ENCODE assay signal across 21 cellular contexts in genomic region chr10:51606829-51607228, GRCh38.
A peak's percentile ranks its signal among the peaks of the same experiment; 100 is the strongest.
DNase-seq lines count a peak whose midpoint lies in the region; ATAC-seq, FAIRE-seq and TF ChIP-seq lines count a peak whose summit lies in the region.
"Had no signal": no experiment of that assay in that cellular context is flagged by ENCODE, and none has a peak within 500 bp of the region (broad histone marks: within the 10 kb centered on the region; RNA-seq: fewer than 3 reads in every experiment).

No MANE protein-coding gene starts in this region.

- H3K27ac Mint-ChIP-seq in GM23338 (no peak overlapping the region), neural progenitor cell (no peak overlapping the region)
- H3K27ac Mint-ChIP-seq: CD14-positive monocyte; CD4-positive, alpha-beta memory T cell; IgD-negative memory B cell had no signal

- H3F3A ChIP-seq in GM23338 (replicated peaks; ENCODE audit: low read depth): no peaks in the 10 kb centered on the region
- peaks cover 37% of the 10 kb centered on the region for H3F3A ChIP-seq in neural progenitor cell (ENCODE audit: low read depth)

- H3K9me3 ChIP-seq in GM12878 (replicated peaks; ENCODE audit: control insufficient read depth, insufficient read depth, low read length) (no peaks in the 10 kb centered on the region), neural progenitor cell (ENCODE audit: low read depth) (no peaks in the 10 kb centered on the region)
- H3K9me3 ChIP-seq: BLaER1 had no signal

- H3K79me2 ChIP-seq in GM23338 (replicated peaks; ENCODE audit: insufficient read depth) (no peaks in the 10 kb centered on the region), GM12878 (ENCODE audit: control insufficient read depth, insufficient read depth, low read length) (no peaks in the 10 kb centered on the region), neural progenitor cell (ENCODE audit: low read depth) (no peaks in the 10 kb centered on the region)

- BruUV-seq in GM12878 (replicated peaks; lab: Mats Ljungman, UMichigan): no TSS peak

- H2AFZ ChIP-seq in GM23338: no peak overlapping the region
- no peak overlapping the region for H2AFZ ChIP-seq in GM12878 (ENCODE audit: control insufficient read depth, low read depth, low read length)
- H2AFZ ChIP-seq in neural progenitor cell (replicated peaks): no peak overlapping the region

- H3K4me1 Mint-ChIP-seq in GM23338 (peaks cover 7% of the 10 kb centered on the region; the same call in 2 of the 3 replicates), neural progenitor cell (peaks cover 17% of the 10 kb centered on the region)
- H3K4me1 Mint-ChIP-seq: CD14-positive monocyte; CD4-positive, alpha-beta memory T cell; IgD-negative memory B cell had no signal

- intact Hi-C loops in GM12878 (cut with micrococcal nuclease; ENCODE audit: unreplicated experiment): no loop called here

- no peak overlapping the region for H3K4me3 Mint-ChIP-seq in GM23338
- H3K4me3 Mint-ChIP-seq in neural progenitor cell: no peak overlapping the region
- H3K4me3 Mint-ChIP-seq: CD14-positive monocyte; CD4-positive, alpha-beta memory T cell; IgD-negative memory B cell had no signal

- CTCF ChIA-PET in GM12878 (lab: Yijun Ruan, JAX): interaction anchor here (3.2 kb wide), 1 partner anchor 10 kb away, joined by 6 read pairs; no protein-coding TSS in a partner anchor

- in situ Hi-C loops in GM12878 (cut with MboI): no loop called here

- 49% methylated on average over 3 of the region's 3 CpGs for WGBS in GM12878 (ENCODE audit: insufficient coverage, insufficient replicate concordance, low lambda C conversion rate, missing lambda C conversion rate)

- H3K27ac ChIP-seq in GM23338 (ENCODE audit: low read depth) (no peak overlapping the region), GM12878 (ENCODE audit: control insufficient read depth, insufficient read depth) (no peak overlapping the region), neural progenitor cell (peak overlapping the region; percentile 43)
- H3K27ac ChIP-seq: BLaER1 had no signal

- no peak overlapping the region for H3K4me3 ChIP-seq in GM23338
- no peak overlapping the region for H3K4me3 ChIP-seq in GM12878
- H3K4me3 ChIP-seq in neural progenitor cell: no peak overlapping the region
- H3K4me3 ChIP-seq: BLaER1 had no signal

- H3K27me3 ChIP-seq in GM23338 (ENCODE audit: insufficient read depth): no peaks in the 10 kb centered on the region
- no peaks in the 10 kb centered on the region for H3K27me3 ChIP-seq in GM12878 (replicated peaks in 1 of 2; ENCODE audit: control insufficient read depth in 2 of 2, insufficient read depth in 2 of 2, low read length in 1 of 2)
- no peaks in the 10 kb centered on the region for H3K27me3 ChIP-seq in neural progenitor cell
- H3K27me3 ChIP-seq: BLaER1 had no signal

- H3K27me3 Mint-ChIP-seq in GM23338 (ENCODE audit: insufficient read depth, low read depth, poor library complexity) (no peaks in the 10 kb centered on the region), neural progenitor cell (ENCODE audit: insufficient read depth, low read depth) (peaks cover 3% of the 10 kb centered on the region)
- H3K27me3 Mint-ChIP-seq: IgD-negative memory B cell had no signal

- POLR2A ChIA-PET in GM12878 (lab: Charles Lee): no interaction called here

- no peaks in the 10 kb centered on the region for H4K20me1 ChIP-seq in GM23338 (replicated peaks; ENCODE audit: insufficient read depth)
- H4K20me1 ChIP-seq in GM12878 (ENCODE audit: control insufficient read depth, insufficient read depth): no peaks in the 10 kb centered on the region
- no peaks in the 10 kb centered on the region for H4K20me1 ChIP-seq in neural progenitor cell (ENCODE audit: low read depth)
- H4K20me1 ChIP-seq: BLaER1 had no signal

- SMC1A ChIA-PET in GM12878 (lab: Charles Lee; ENCODE audit: uncharacterized antibody, unreplicated experiment): interaction anchor here (1.6 to 1.8 kb wide), 2 partner anchors 11 to 18 kb away, joined by 3 to 7 read pairs; no protein-coding TSS in a partner anchor

- H3K9ac ChIP-seq in GM12878 (ENCODE audit: control insufficient read depth, insufficient read depth, low read length): no peak overlapping the region
- no peak overlapping the region for H3K9ac ChIP-seq in neural progenitor cell
- H3K9ac ChIP-seq: BLaER1 had no signal

- H3K36me3 ChIP-seq in GM23338 (ENCODE audit: insufficient read depth) (no peaks in the 10 kb centered on the region), GM12878 (ENCODE audit: control insufficient read depth in 2 of 2, insufficient read depth in 2 of 2, low read length in 1 of 2) (no peaks in the 10 kb centered on the region), neural progenitor cell (no peaks in the 10 kb centered on the region)
- H3K36me3 ChIP-seq: BLaER1 had no signal

- H3K4me1 ChIP-seq in GM23338 (ENCODE audit: insufficient read depth) (no peaks in the 10 kb centered on the region), GM12878 (ENCODE audit: control insufficient read depth, insufficient read depth, low read length) (no peaks in the 10 kb centered on the region), neural progenitor cell (peaks cover 39% of the 10 kb centered on the region)
- H3K4me1 ChIP-seq: BLaER1 had no signal

- TF ChIP-seq EP300 in GM12878 (IDR thresholded peaks at IDR 0.05; ENCODE audit: borderline replicate concordance in 1 of 2, control insufficient read depth in 1 of 2, low read depth in 2 of 2, low read length in 2 of 2): no peak

- no peak for TF ChIP-seq POLR2A in GM12878 (IDR thresholded peaks at IDR 0.05; ENCODE audit: low read depth, low read length)

- ATAC-seq in GM23338 (peak; percentile 79), GM12878 (peak; percentile 46; the same call in 2 of the 3 replicates), HG03460 (IDR thresholded peaks at IDR 0.05; ENCODE audit: unreplicated experiment) (no peak), HG03095 (IDR thresholded peaks at IDR 0.05; ENCODE audit: unreplicated experiment) (no peak)
- ATAC-seq: HepG2 had no signal

- TF ChIP-seq RAD21 in GM12878 (IDR thresholded peaks at IDR 0.05; ENCODE audit: insufficient read depth, low read depth, low read length): no peak

- DNase-seq in GM23338 (ENCODE audit: low spot score) (no peak), GM12878 (ENCODE audit: low read depth, low spot score) (no peak), left kidney (ENCODE audit: low read depth, low spot score) (peak; percentile 33), neural progenitor cell (ENCODE audit: low spot score) (peak; percentile 84), NCI-H446 (lab: John Stamatoyannopoulos, UW) (no peak), superior temporal gyrus (ENCODE audit: extremely low spot score) (no peak)
- DNase-seq: 8988T; CD4-positive, alpha-beta memory T cell; DMS153; DMS79; GDM1; GOT3; H7; KBM-7 had no signal

- H3K4me2 ChIP-seq in GM23338 (no peak overlapping the region), GM12878 (ENCODE audit: control insufficient read depth, insufficient read depth) (no peak overlapping the region), neural progenitor cell (peak overlapping the region; percentile 26)
- H3K4me2 ChIP-seq: BLaER1 had no signal

- H3K9me3 Mint-ChIP-seq in GM23338: no peaks in the 10 kb centered on the region
- H3K9me3 Mint-ChIP-seq in neural progenitor cell: peaks cover 3% of the 10 kb centered on the region
- H3K9me3 Mint-ChIP-seq: IgD-negative memory B cell had no signal

- H3K36me3 Mint-ChIP-seq in GM23338 (ENCODE audit: low read depth): no peaks in the 10 kb centered on the region
- no peaks in the 10 kb centered on the region for H3K36me3 Mint-ChIP-seq in neural progenitor cell
- H3K36me3 Mint-ChIP-seq: CD14-positive monocyte; CD4-positive, alpha-beta memory T cell; IgD-negative memory B cell had no signal

- RAD21 ChIA-PET in GM12878 (lab: Charles Lee; ENCODE audit: unreplicated experiment): interaction anchor here (1.3 kb wide), 1 partner anchor 11 kb away, joined by 4 read pairs; no protein-coding TSS in a partner anchor

- peaks cover 3% of the 10 kb centered on the region; the same call in 1 of the 2 replicates for H3K9me2 ChIP-seq in GM23338 (ENCODE audit: insufficient read depth)

- no peak for TF ChIP-seq CTCF in GM23338 (conservative IDR thresholded peaks at IDR 0.05; ENCODE audit: low read depth in 2 of 2)
- no peak for TF ChIP-seq CTCF in GM12878 (IDR thresholded peaks at IDR 0.05 in 2 of 3, conservative IDR thresholded peaks at IDR 0.05 in 1 of 3; ENCODE audit: control insufficient read depth in 2 of 3, extremely low read depth in 1 of 3, insufficient read depth in 1 of 3, low read depth in 3 of 3, low read length in 3 of 3)
- TF ChIP-seq CTCF in neural progenitor cell (IDR thresholded peaks at IDR 0.05): no peak

- no peak for FAIRE-seq in GM12878 (lab: Jason Lieb, UNC)
- FAIRE-seq: GM19239, HepG2 had no signal

TF ChIP-seq in GM23338, 12 proteins besides CTCF, POLR2A, EP300 and RAD21:
- TF ChIP-seq POLR2AphosphoS5 (IDR thresholded peaks at IDR 0.05; ENCODE audit: low read depth): no peak
- TF ChIP-seq JUNB (IDR thresholded peaks at IDR 0.05; ENCODE audit: unreplicated experiment): no peak
- no peak for TF ChIP-seq NANOG (IDR thresholded peaks at IDR 0.05; ENCODE audit: borderline replicate concordance)
- TF ChIP-seq CREB1 (CRISPR knock-in tag; IDR thresholded peaks at IDR 0.05; ENCODE audit: low read depth): no peak
- no peak for TF ChIP-seq ZNF331 (CRISPR knock-in tag; IDR thresholded peaks at IDR 0.05; ENCODE audit: low read depth)

TF ChIP-seq in GM12878, 131 proteins besides CTCF, POLR2A, EP300 and RAD21:
- TF ChIP-seq BMI1 (IDR thresholded peaks at IDR 0.05; ENCODE audit: borderline replicate concordance) (no peak), CHD1 (IDR thresholded peaks at IDR 0.05; ENCODE audit: low read depth, low read length) (no peak), PAX8 (IDR thresholded peaks at IDR 0.05) (no peak), NBN (IDR thresholded peaks at IDR 0.05) (no peak), SIN3A (IDR thresholded peaks at IDR 0.05; ENCODE audit: low read depth, low read length) (no peak), SUPT20H (IDR thresholded peaks at IDR 0.05; ENCODE audit: borderline replicate concordance, control insufficient read depth, low read depth, low read length) (no peak), SP1 (IDR thresholded peaks at IDR 0.05; ENCODE audit: low read depth, low read length) (no peak), CREB1 (IDR thresholded peaks at IDR 0.05; ENCODE audit: low read depth) (no peak), YBX1 (IDR thresholded peaks at IDR 0.05) (no peak)

Comparison
In these comparisons a context has a peak if more than half of its experiments do, and no peak if none do; other contexts are left out.
1. ATAC-seq: peak in GM23338 (single experiment) and GM12878 (single experiment); none in HG03460 (single experiment) and HG03095 (single experiment).
2. DNase-seq: peak in left kidney (single experiment) and neural progenitor cell (single experiment); none in GM23338 (single experiment), GM12878 (single experiment), NCI-H446 (0 of 2) and superior temporal gyrus (single experiment).